ENCODE assay signal across 8 cellular contexts in genomic region chr14:23034498-23035302, GRCh38. TPM values are rescaled to one million over a fixed set of nuclear protein-coding genes. Genes with fewer than 3 reads are reported as not detected.
DNase-seq lines count a peak whose midpoint lies in the region; ATAC-seq, FAIRE-seq and TF ChIP-seq lines count a peak whose summit lies in the region.

TSS of gene PSMB5 (minus strand) at chr14:23034900. CDS start at chr14:23034881, 19 bp downstream.

- TF ChIP-seq CTCF in SK-N-SH (IDR thresholded peaks at IDR 0.05) = no peak
- no peak for TF ChIP-seq CTCF in K562 (IDR thresholded peaks at IDR 0.05 in 2 of 3, conservative IDR thresholded peaks at IDR 0.05 in 1 of 3; ENCODE audit: insufficient read depth in 2 of 3, low read depth in 1 of 3, low read length in 3 of 3)

- POLR2A ChIA-PET in SK-N-SH (lab: Yijun Ruan, JAX) (interaction anchor here (1.0 to 1.2 kb wide), 3 partner anchors 17 to 28 kb away, joined by 3 read pairs; no protein-coding TSS in a partner anchor), K562 (lab: Yijun Ruan, JAX) (interaction anchor here (0.6 to 3.2 kb wide), 8 partner anchors 9 to 52 kb away, joined by 3 to 11 read pairs (median 4); partner anchors contain the start of genes AJUBA and CDH24)

- H3K27me3 ChIP-seq in SK-N-SH (ENCODE audit: insufficient read depth) (no peaks in the 10 kb centered on the region), K562 (ENCODE audit: control insufficient read depth in 2 of 2, insufficient read depth in 2 of 2, low read length in 2 of 2) (no peaks in the 10 kb centered on the region), iPS-18a (ENCODE audit: control insufficient read depth, insufficient read depth, low read length) (no peaks in the 10 kb centered on the region), small intestine (ENCODE audit: control insufficient read depth in 2 of 2, insufficient read depth in 2 of 2, low read length in 2 of 2) (no peaks in the 10 kb centered on the region)

- TF ChIP-seq EP300 in SK-N-SH (IDR thresholded peaks at IDR 0.05; ENCODE audit: borderline replicate concordance in 1 of 2, low read depth in 1 of 2, low read length in 1 of 2) (no peak), K562 (IDR thresholded peaks at IDR 0.05; ENCODE audit: low read length) (no peak)

- TF ChIP-seq POLR2A in K562 (conservative IDR thresholded peaks at IDR 0.05) = peak; percentile 91

- no peaks in the 10 kb centered on the region for H3F3A ChIP-seq in SK-N-SH (replicated peaks; ENCODE audit: insufficient read depth)

- intact Hi-C loops in K562 (cut with micrococcal nuclease) = no loop called here

- in situ Hi-C loops in K562 (cut with MboI) = no loop called here

- CTCF ChIA-PET in SK-N-SH (lab: Yijun Ruan, JAX) = interaction anchor here (0.6 to 2.1 kb wide), 10 partner anchors 13 to 68 kb away, joined by 3 to 8 read pairs (median 5); no protein-coding TSS in a partner anchor
- CTCF ChIA-PET in K562 (lab: Yijun Ruan, JAX; ENCODE audit: low intra/inter-chr PET ratio) = no interaction called here

- WGBS in SK-N-SH (ENCODE audit: low lambda C conversion rate) = 3% methylated on average over 16 of the region's 36 CpGs
- WGBS in K562 (ENCODE audit: insufficient coverage, low coverage, missing lambda C conversion rate) = 1% methylated on average over 36 of the region's 36 CpGs
- WGBS in small intestine, 3 donors = 0% methylated on average over 36 of the region's 36 CpGs

- FAIRE-seq in K562 (lab: Jason Lieb, UNC) (peak; percentile 99), small intestine (lab: Jason Lieb, UNC) (no peak)

- peak within 1 kb of the TSS; percentile 94 to 96 for H3K27ac ChIP-seq in SK-N-SH (ENCODE audit: low read depth in 2 of 2, low read length in 1 of 2)
- peak within 1 kb of the TSS; percentile 94 for H3K27ac ChIP-seq in K562 (ENCODE audit: extremely low read depth, low read depth, low read length)
- peak within 1 kb of the TSS; percentile 99 for H3K27ac ChIP-seq in iPS-18a (ENCODE audit: low read length)
- H3K27ac ChIP-seq in small intestine (ENCODE audit: low read depth in 1 of 2, low read length in 1 of 2) = peak within 1 kb of the TSS; percentile 35 to 91

- H3K4me1 ChIP-seq in SK-N-SH (ENCODE audit: control insufficient read depth in 1 of 2, insufficient read depth in 2 of 2, low read depth in 1 of 2, low read length in 1 of 2) = peaks cover 9 to 16% of the 10 kb centered on the region in 2 experiments; a peak in 3 of 4 replicates
- H3K4me1 ChIP-seq in K562 (replicated peaks in 1 of 2; ENCODE audit: control insufficient read depth in 2 of 2, insufficient read depth in 2 of 2, low read length in 2 of 2) = peaks cover 9 to 14% of the 10 kb centered on the region in 2 experiments; a peak in 4 of 5 replicates
- peaks cover 8% of the 10 kb centered on the region for H3K4me1 ChIP-seq in iPS-18a (ENCODE audit: control insufficient read depth, low read depth, low read length)
- peaks cover 4 to 8% of the 10 kb centered on the region in 2 donors for H3K4me1 ChIP-seq in small intestine (ENCODE audit: control insufficient read depth in 2 of 2, insufficient read depth in 1 of 2, low read depth in 1 of 2, low read length in 1 of 2)

- ATAC-seq in GM18508 (IDR thresholded peaks at IDR 0.05; ENCODE audit: insufficient read depth, unreplicated experiment) (peak; percentile 80), HG02973 (IDR thresholded peaks at IDR 0.05; ENCODE audit: unreplicated experiment) (peak; percentile 89), K562 (peak; percentile 98)

- DNase-seq in SK-N-SH (peak; percentile 90), K562 (ENCODE audit: extremely low read depth in 1 of 4, low spot score in 3 of 4) (peak; percentile 85 to 97 (median 90)), small intestine (peak; percentile 94), DMS53 (lab: John Stamatoyannopoulos, UW) (no peak), OCI-M1 (lab: John Stamatoyannopoulos, UW) (no peak)

- H2AFZ ChIP-seq in SK-N-SH (ENCODE audit: low read depth) (peak within 1 kb of the TSS; percentile 80), K562 (ENCODE audit: low read depth, low read length) (peak within 1 kb of the TSS; percentile 99)

- H3K9ac ChIP-seq in SK-N-SH (peak within 1 kb of the TSS; percentile 99), K562 (ENCODE audit: insufficient read depth in 1 of 2, low read depth in 2 of 2, low read length in 2 of 2) (peak within 1 kb of the TSS; percentile 98 to 100), iPS-18a (ENCODE audit: low read length) (peak within 1 kb of the TSS; percentile 98)

- no peaks in the 10 kb centered on the region for H3K9me2 ChIP-seq in SK-N-SH

- H3K9me3 ChIP-seq in SK-N-SH = no peaks in the 10 kb centered on the region
- no peaks in the 10 kb centered on the region for H3K9me3 ChIP-seq in K562 (replicated peaks; ENCODE audit: control insufficient read depth, insufficient read depth, low read depth, low read length)
- H3K9me3 ChIP-seq in iPS-18a (ENCODE audit: control insufficient read depth, low read depth, low read length) = no peaks in the 10 kb centered on the region
- H3K9me3 ChIP-seq in small intestine (ENCODE audit: control insufficient read depth, low read depth) = no peaks in the 10 kb centered on the region

- H3K36me3 ChIP-seq in SK-N-SH (replicated peaks in 1 of 2; ENCODE audit: control insufficient read depth in 1 of 2, insufficient read depth in 2 of 2, low read length in 1 of 2) (peaks cover 14 to 30% of the 10 kb centered on the region in 2 experiments), K562 (ENCODE audit: control insufficient read depth, insufficient read depth, low read length) (peaks cover 36% of the 10 kb centered on the region), iPS-18a (ENCODE audit: control insufficient read depth, low read depth, low read length) (peaks cover 25% of the 10 kb centered on the region), small intestine (ENCODE audit: control insufficient read depth in 2 of 2, insufficient read depth in 2 of 2, low read length in 2 of 2) (peaks cover 2 to 3% of the 10 kb centered on the region in 2 donors)

- H3K4me3 ChIP-seq in SK-N-SH (ENCODE audit: low read depth in 2 of 2, low read length in 1 of 2) (peak within 1 kb of the TSS; percentile 72 to 94), K562 (peak within 1 kb of the TSS; percentile 78), iPS-18a (ENCODE audit: low read length) (peak within 1 kb of the TSS; percentile 93), small intestine (ENCODE audit: low read depth in 1 of 2, low read length in 2 of 2) (peak within 1 kb of the TSS; percentile 67 to 91)

- no peaks in the 10 kb centered on the region for H4K20me1 ChIP-seq in SK-N-SH (ENCODE audit: insufficient read depth)
- no peaks in the 10 kb centered on the region for H4K20me1 ChIP-seq in K562 (replicated peaks; ENCODE audit: control insufficient read depth, insufficient read depth, low read length)

- peak within 1 kb of the TSS; percentile 91 for H3K4me2 ChIP-seq in SK-N-SH
- H3K4me2 ChIP-seq in K562 (ENCODE audit: insufficient read depth, low read length) = peak within 1 kb of the TSS; percentile 97

- no TSS peak for BruUV-seq in K562 (replicated peaks; lab: Mats Ljungman, UMichigan)

- H3K9me1 ChIP-seq in K562 (ENCODE audit: control insufficient read depth, insufficient read depth, low read length) = no peaks in the 10 kb centered on the region

- H3K79me2 ChIP-seq in SK-N-SH (ENCODE audit: insufficient read depth) (peaks cover 46% of the 10 kb centered on the region), K562 (ENCODE audit: control insufficient read depth, insufficient read depth, low read length) (peaks cover 40% of the 10 kb centered on the region)

- TF ChIP-seq RAD21 in SK-N-SH (IDR thresholded peaks at IDR 0.05; ENCODE audit: low read length) (no peak), K562 (CRISPR knock-in tag; conservative IDR thresholded peaks at IDR 0.05 in 1 of 2, IDR thresholded peaks at IDR 0.05 in 1 of 2) (no peak)

TF ChIP-seq in SK-N-SH, 30 proteins besides CTCF, POLR2A, EP300 and RAD21 (continues in another document):
- TF ChIP-seq MXI1 (IDR thresholded peaks at IDR 0.05; ENCODE audit: low read depth, low read length) (0 out of 2 replicates have a peak, but pooled peaks have one; percentile 0), RCOR1 (IDR thresholded peaks at IDR 0.05; ENCODE audit: low read length) (no peak; the same call in 1 of the 2 replicates), FOXM1 (IDR thresholded peaks at IDR 0.05; ENCODE audit: low read depth) (no peak), POLR2AphosphoS5 (IDR thresholded peaks at IDR 0.05; ENCODE audit: low read depth, low read length) (peak; percentile 91), TAF1 (IDR thresholded peaks at IDR 0.05; ENCODE audit: borderline replicate concordance, low read depth, low read length) (peak; percentile 86)

TF ChIP-seq in K562, 482 proteins besides CTCF, POLR2A, EP300 and RAD21 (continues in another document):
- TF ChIP-seq NFXL1 (CRISPR knock-in tag; IDR thresholded peaks at IDR 0.05) (no peak), FUS (optimal IDR thresholded peaks at IDR 0.05; ENCODE audit: low read depth, low read length) (no peak), HNRNPLL (IDR thresholded peaks at IDR 0.05; ENCODE audit: low read depth, low read length, poor library complexity, severe bottlenecking) (peak; percentile 67), FOXJ3 (CRISPR knock-in tag; IDR thresholded peaks at IDR 0.05) (no peak), RUNX1 (IDR thresholded peaks at IDR 0.05; ENCODE audit: low read depth) (no peak), NFIX (CRISPR knock-in tag; IDR thresholded peaks at IDR 0.05; ENCODE audit: low read depth) (no peak), ATF7 (IDR thresholded peaks at IDR 0.05) (peak; percentile 75; the same call in 1 of the 2 replicates)

RNA-seq across cellular contexts. Expression of gene PSMB5, which starts in this region (rescaled TPM):
- 337 and 401 TPM in 2 replicates for polyA plus RNA-seq in SK-N-SH (2012; rRNA removed)
- 295 and 345 TPM in 2 replicates for polyA plus RNA-seq in SK-N-SH (2012; cell fraction: cytosol; rRNA removed)
- polyA plus RNA-seq in SK-N-SH (2012; cell fraction: nucleus; rRNA removed) = 185 and 217 TPM in 2 replicates
- total RNA-seq in K562 (2011; cell fraction: chromatin; rRNA removed; ENCODE audit: low replicate concordance) = 49.0 and 108 TPM in 2 replicates
- 166 and 172 TPM in 2 replicates for total RNA-seq in K562 (2011; cell fraction: nucleolus; rRNA removed)
- total RNA-seq in K562 (2011; cell fraction: nucleoplasm; rRNA removed) = 110 and 115 TPM in 2 replicates
- 279 and 297 TPM in 2 replicates for total RNA-seq in K562 (2014; rRNA removed)
- 204 and 223 TPM in 2 replicates for total RNA-seq in K562 (2014; rRNA removed; fragmentation: Illumina TruSeq; extraction: Trizol)
- 210 and 212 TPM in 2 replicates for total RNA-seq in K562 (2015; rRNA removed; fragmentation: Illumina TruSeq; extraction: Trizol)
- total RNA-seq in K562 (2021) = 198 and 218 TPM in 2 replicates
- 273 and 285 TPM in 2 replicates for polyA plus RNA-seq in K562 (2011; rRNA removed)
- polyA plus RNA-seq in K562 (2011; cell fraction: cytosol; rRNA removed) = 421 and 454 TPM in 2 replicates
- 100 and 125 TPM in 2 replicates for polyA plus RNA-seq in K562 (2011; cell fraction: nucleus; rRNA removed)
- 194 and 217 TPM in 2 replicates for polyA plus RNA-seq in K562 (2012)
- polyA plus RNA-seq in K562 (2014; fragmentation: Illumina TruSeq; extraction: Trizol) = 194 and 201 TPM in 2 replicates
- polyA plus RNA-seq in K562 (2014; fragmentation: Nextera tagmentation; extraction: Ambion mirVana) = 1,000 to 10,000 TPM; 1,679 to 1,870 TPM
- polyA plus RNA-seq in K562 (2014; rRNA removed) = 249 and 269 TPM in 2 replicates
- polyA minus RNA-seq in K562 (2011; rRNA and poly(A)+ RNA removed) = 242 and 304 TPM in 2 replicates
- 130 and 188 TPM in 2 replicates for polyA minus RNA-seq in K562 (2011; cell fraction: cytosol; rRNA and poly(A)+ RNA removed)
- 61.7 and 82.4 TPM in 2 replicates for polyA minus RNA-seq in K562 (2011; cell fraction: nucleus; rRNA and poly(A)+ RNA removed)
- polyA plus RNA-seq in small intestine = 100 to 1,000 TPM in 1 of 3 donors, 10 to 100 TPM in 2; 84.0 to 166 (median 87.7) TPM

Comparison
In these comparisons a context has a peak if more than half of its experiments do, and no peak if none do; other contexts are left out.
1. DNase-seq: peak in SK-N-SH (single experiment), K562 (4 of 4) and small intestine (single experiment); none in DMS53 (single experiment) and OCI-M1 (single experiment).
2. Peak in every context shown above with its lines, with median percentiles within 50 percentile points of each other: ATAC-seq, H3K27ac ChIP-seq, H3K4me3 ChIP-seq and H3K9ac ChIP-seq.